4 cellular contexts compared by ENCODE assay signal in genomic region chr3:149380220-149380619, GRCh38. TPM values are rescaled to one million over a fixed set of nuclear protein-coding genes. Genes with fewer than 3 reads are reported as not detected.
"Had no signal": no experiment of that assay in that cellular context is flagged by ENCODE, and none has a peak within 500 bp of the region (broad histone marks: within the 10 kb centered on the region; RNA-seq: fewer than 3 reads in every experiment).

No MANE protein-coding gene starts in this region.

RNA-seq across cellular contexts. Expression of gene TM4SF1, which starts 2.8 kb away (rescaled TPM):
- polyA plus RNA-seq: IgD-negative memory B cell had no signal

RNA-seq across cellular contexts. Expression of gene TM4SF18, which starts 46.8 kb away (rescaled TPM):
- total RNA-seq: HT-29, K562 had no signal
- polyA plus RNA-seq: IgD-negative memory B cell, IMR-90, K562 had no signal
